Comparison of ENCODE assay signal across 18 cellular contexts in genomic region chr16:77613115-77613514, GRCh38.
DNase-seq lines count a peak whose midpoint lies in the region; ATAC-seq and TF ChIP-seq lines count a peak whose summit lies in the region.
"Had no signal": no experiment of that assay in that cellular context is flagged by ENCODE, and none has a peak within 500 bp of the region (broad histone marks: within the 10 kb centered on the region; RNA-seq: fewer than 3 reads in every experiment).

No MANE protein-coding gene starts in this region.

- no peaks in the 10 kb centered on the region for H3K4me1 ChIP-seq in body of pancreas
- H3K4me1 ChIP-seq: BE2C, Caco-2 had no signal

- DNase-seq in MG63: peak; percentile 1
- DNase-seq in epithelial cell of esophagus (ENCODE audit: low read depth): peak; percentile 0
- peak; percentile 31 for DNase-seq in fibroblast of the aortic adventitia (ENCODE audit: low read depth)
- DNase-seq in sciatic nerve (ENCODE audit: low spot score): no peak
- no peak for DNase-seq in COLO829 (ENCODE audit: low spot score)
- no peak for DNase-seq in body of pancreas
- DNase-seq in DMS153 (lab: John Stamatoyannopoulos, UW): no peak
- DNase-seq in activated T-cell treated with anti-CD3 and anti-CD28 coated beads, Interleukin-2, amount 50 U/mL, for 1 hour: no peak
- DNase-seq: ACHN; BE2C; C1 segment of cervical spinal cord; Caco-2; CD4-positive, CD25-positive, alpha-beta regulatory T cell; CD8-positive, alpha-beta memory T cell; DMS79; GDM1; GOT3; H7 had no signal

- H3K27ac ChIP-seq in body of pancreas: no peak overlapping the region

- TF ChIP-seq CTCF in epithelial cell of esophagus (IDR thresholded peaks at IDR 0.05; ENCODE audit: insufficient read depth, low read depth, low read length, missing control alignments) (no peak), fibroblast of the aortic adventitia (IDR thresholded peaks at IDR 0.05; ENCODE audit: insufficient read depth, low read length) (no peak), body of pancreas (IDR thresholded peaks at IDR 0.05) (no peak)

- H3K27me3 ChIP-seq in MG63 (no peaks in the 10 kb centered on the region), body of pancreas (no peaks in the 10 kb centered on the region)
- H3K27me3 ChIP-seq: BE2C had no signal

- no peak for TF ChIP-seq POLR2A in body of pancreas (IDR thresholded peaks at IDR 0.05)

- no peak overlapping the region for H3K4me3 ChIP-seq in MG63
- no peak overlapping the region for H3K4me3 ChIP-seq in epithelial cell of esophagus (ENCODE audit: low read length)
- H3K4me3 ChIP-seq in fibroblast of the aortic adventitia (ENCODE audit: low read depth, low read length): no peak overlapping the region
- no peak overlapping the region for H3K4me3 ChIP-seq in body of pancreas

- ATAC-seq in sciatic nerve (peak; percentile 81), body of pancreas (no peak)

- intact Hi-C loops in sciatic nerve (cut with DNase I) (no loop called here), body of pancreas (cut with DNase I) (no loop called here)

- 56 to 58% methylated on average over 2 of the region's 2 CpGs for WGBS in body of pancreas, 2 donors

- no peaks in the 10 kb centered on the region for H3K9me3 ChIP-seq in MG63
- no peaks in the 10 kb centered on the region for H3K9me3 ChIP-seq in body of pancreas
- H3K9me3 ChIP-seq: BE2C, Caco-2 had no signal

- H3K36me3 ChIP-seq in MG63 (no peaks in the 10 kb centered on the region), body of pancreas (replicated peaks in 1 of 2; ENCODE audit: insufficient read depth in 1 of 2, low read depth in 2 of 2) (no peaks in the 10 kb centered on the region)
- H3K36me3 ChIP-seq: BE2C had no signal

Comparison
In these comparisons a context has a peak if more than half of its experiments do, and no peak if none do; other contexts are left out.
1. DNase-seq: peak in MG63 (single experiment), epithelial cell of esophagus (single experiment) and fibroblast of the aortic adventitia (single experiment); none in sciatic nerve (single experiment), COLO829 (single experiment), body of pancreas (0 of 4), DMS153 (single experiment) and activated T-cell treated with anti-CD3 and anti-CD28 coated beads, Interleukin-2, amount 50 U/mL, for 1 hour (single experiment).